ENCODE assay signal across 8 cellular contexts in the genomic region with DNA sequence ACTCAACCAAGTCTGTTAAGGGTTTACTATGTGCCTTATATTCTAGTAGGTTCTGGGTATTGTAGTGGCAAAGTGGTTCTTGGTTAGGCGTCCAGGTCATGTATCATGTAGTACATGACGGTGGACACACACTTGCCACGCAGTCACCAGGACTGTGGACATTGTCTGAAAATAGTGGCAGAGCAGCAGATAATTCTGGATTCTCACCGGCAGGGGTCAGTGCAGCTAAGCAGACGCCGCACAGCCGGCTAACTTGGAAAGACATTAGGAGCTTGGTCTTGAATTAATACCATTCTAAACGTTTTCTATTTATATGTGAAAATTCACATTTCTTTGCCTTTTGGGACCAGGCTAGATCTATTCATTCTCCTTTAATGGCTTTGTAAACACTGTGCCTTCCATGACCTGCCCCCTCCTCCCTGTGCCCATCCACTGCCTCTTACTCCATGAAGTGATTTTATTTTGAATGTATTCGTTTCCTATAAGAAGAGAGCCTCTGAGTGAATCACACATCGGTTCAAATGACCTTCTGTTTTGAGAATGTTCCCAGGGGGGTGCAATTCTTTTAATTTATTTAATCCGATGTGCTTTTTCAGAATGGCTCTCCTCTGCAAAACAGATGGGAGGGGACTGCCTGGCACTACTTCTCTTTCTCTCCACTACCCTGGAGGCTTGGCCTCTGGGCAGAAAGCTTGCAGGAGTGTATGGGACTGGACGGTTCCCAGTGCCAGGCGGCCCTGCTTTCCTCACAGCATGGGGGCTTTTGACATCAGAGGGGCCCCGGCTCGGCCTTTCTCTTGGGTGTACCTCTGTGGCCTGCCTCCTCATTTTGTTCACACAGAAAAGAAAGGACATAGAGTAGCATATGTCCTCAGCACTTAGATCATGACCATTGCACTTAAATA.
DNase-seq lines count a peak whose midpoint lies in the region; ATAC-seq and TF ChIP-seq lines count a peak whose summit lies in the region.

No MANE protein-coding gene starts in this region.

- peak; percentile 63 for ATAC-seq in GM21423 (IDR thresholded peaks at IDR 0.05; ENCODE audit: unreplicated experiment)
- ATAC-seq in SK-N-SH treated with all-trans-retinoic acid at 6 μM for 48 hours: peak; percentile 89
- peak; percentile 72 to 89 for ATAC-seq in upper lobe of left lung (ENCODE audit: low FRiP score in 2 of 2)

- no peaks in the 10 kb centered on the region for H3K4me1 ChIP-seq in upper lobe of left lung

- TF ChIP-seq EP300 in upper lobe of left lung (IDR thresholded peaks at IDR 0.05): no peak

- DNase-seq in ELF-1 (ENCODE audit: low read depth, low spot score): peak; percentile 66
- DNase-seq in Kasumi-1 (lab: John Stamatoyannopoulos, UW): peak; percentile 13 to 44
- no peak for DNase-seq in epithelial cell of proximal tubule (ENCODE audit: low read depth)
- peak; percentile 79 for DNase-seq in myocyte (ENCODE audit: low read depth)
- peak in 1 of 2 donors; percentile 50 for DNase-seq in upper lobe of left lung
- no peak for DNase-seq in NCI-H1694 treated with DMSO at 0.1 percent for 48 hours (lab: John Stamatoyannopoulos, UW)

- H3K27ac ChIP-seq in upper lobe of left lung: no peak overlapping the region

- H3K36me3 ChIP-seq in upper lobe of left lung: no peaks in the 10 kb centered on the region

- WGBS in upper lobe of left lung, 2 donors: 11 to 23% methylated on average over 11 to 15 of the region's 15 CpGs

- TF ChIP-seq POLR2A in upper lobe of left lung (IDR thresholded peaks at IDR 0.05): no peak

- no peak overlapping the region for H3K4me3 ChIP-seq in epithelial cell of proximal tubule (ENCODE audit: low read depth, low read length)
- no peak overlapping the region for H3K4me3 ChIP-seq in upper lobe of left lung

- H3K27me3 ChIP-seq in upper lobe of left lung: no peaks in the 10 kb centered on the region

- no peaks in the 10 kb centered on the region for H3K9me3 ChIP-seq in upper lobe of left lung

- TF ChIP-seq CTCF in epithelial cell of proximal tubule (conservative IDR thresholded peaks at IDR 0.05; ENCODE audit: low read depth, low read length): peak; percentile 81
- TF ChIP-seq CTCF in upper lobe of left lung (IDR thresholded peaks at IDR 0.05): peak in 5 of 6 experiments; percentile 53 to 73 (median 56)

TF ChIP-seq in SK-N-SH treated with all-trans-retinoic acid at 6 μM for 48 hours, 23 proteins besides CTCF, POLR2A, EP300 and RAD21:
- TF ChIP-seq TOX (CRISPR knock-in tag; IDR thresholded peaks at IDR 0.05; ENCODE audit: borderline replicate concordance) (no peak), SNAI2 (CRISPR knock-in tag; IDR thresholded peaks at IDR 0.05) (no peak), ZFP3 (CRISPR knock-in tag; IDR thresholded peaks at IDR 0.05) (no peak), RARB (CRISPR knock-in tag; IDR thresholded peaks at IDR 0.05) (no peak), PPARA (CRISPR knock-in tag; IDR thresholded peaks at IDR 0.05; ENCODE audit: borderline replicate concordance) (no peak), ESRRG (CRISPR knock-in tag; IDR thresholded peaks at IDR 0.05) (no peak), ZFP30 (CRISPR knock-in tag; IDR thresholded peaks at IDR 0.05) (no peak), BACH2 (CRISPR knock-in tag; IDR thresholded peaks at IDR 0.05; ENCODE audit: borderline replicate concordance) (no peak), CREB5 (CRISPR knock-in tag; IDR thresholded peaks at IDR 0.05; ENCODE audit: low read depth) (no peak), ARNTL (CRISPR knock-in tag; IDR thresholded peaks at IDR 0.05; ENCODE audit: borderline replicate concordance, low read depth) (no peak)
- TF ChIP-seq, protein P1, sequence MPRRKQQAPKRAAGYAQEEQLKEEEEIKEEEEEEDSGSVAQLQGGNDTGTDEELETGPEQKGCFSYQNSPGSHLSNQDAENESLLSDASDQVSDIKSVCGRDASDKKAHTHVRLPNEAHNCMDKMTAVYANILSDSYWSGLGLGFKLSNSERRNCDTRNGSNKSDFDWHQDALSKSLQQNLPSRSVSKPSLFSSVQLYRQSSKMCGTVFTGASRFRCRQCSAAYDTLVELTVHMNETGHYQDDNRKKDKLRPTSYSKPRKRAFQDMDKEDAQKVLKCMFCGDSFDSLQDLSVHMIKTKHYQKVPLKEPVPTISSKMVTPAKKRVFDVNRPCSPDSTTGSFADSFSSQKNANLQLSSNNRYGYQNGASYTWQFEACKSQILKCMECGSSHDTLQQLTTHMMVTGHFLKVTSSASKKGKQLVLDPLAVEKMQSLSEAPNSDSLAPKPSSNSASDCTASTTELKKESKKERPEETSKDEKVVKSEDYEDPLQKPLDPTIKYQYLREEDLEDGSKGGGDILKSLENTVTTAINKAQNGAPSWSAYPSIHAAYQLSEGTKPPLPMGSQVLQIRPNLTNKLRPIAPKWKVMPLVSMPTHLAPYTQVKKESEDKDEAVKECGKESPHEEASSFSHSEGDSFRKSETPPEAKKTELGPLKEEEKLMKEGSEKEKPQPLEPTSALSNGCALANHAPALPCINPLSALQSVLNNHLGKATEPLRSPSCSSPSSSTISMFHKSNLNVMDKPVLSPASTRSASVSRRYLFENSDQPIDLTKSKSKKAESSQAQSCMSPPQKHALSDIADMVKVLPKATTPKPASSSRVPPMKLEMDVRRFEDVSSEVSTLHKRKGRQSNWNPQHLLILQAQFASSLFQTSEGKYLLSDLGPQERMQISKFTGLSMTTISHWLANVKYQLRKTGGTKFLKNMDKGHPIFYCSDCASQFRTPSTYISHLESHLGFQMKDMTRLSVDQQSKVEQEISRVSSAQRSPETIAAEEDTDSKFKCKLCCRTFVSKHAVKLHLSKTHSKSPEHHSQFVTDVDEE (CRISPR knock-in tag; IDR thresholded peaks at IDR 0.05): no peak
- TF ChIP-seq, protein P2, sequence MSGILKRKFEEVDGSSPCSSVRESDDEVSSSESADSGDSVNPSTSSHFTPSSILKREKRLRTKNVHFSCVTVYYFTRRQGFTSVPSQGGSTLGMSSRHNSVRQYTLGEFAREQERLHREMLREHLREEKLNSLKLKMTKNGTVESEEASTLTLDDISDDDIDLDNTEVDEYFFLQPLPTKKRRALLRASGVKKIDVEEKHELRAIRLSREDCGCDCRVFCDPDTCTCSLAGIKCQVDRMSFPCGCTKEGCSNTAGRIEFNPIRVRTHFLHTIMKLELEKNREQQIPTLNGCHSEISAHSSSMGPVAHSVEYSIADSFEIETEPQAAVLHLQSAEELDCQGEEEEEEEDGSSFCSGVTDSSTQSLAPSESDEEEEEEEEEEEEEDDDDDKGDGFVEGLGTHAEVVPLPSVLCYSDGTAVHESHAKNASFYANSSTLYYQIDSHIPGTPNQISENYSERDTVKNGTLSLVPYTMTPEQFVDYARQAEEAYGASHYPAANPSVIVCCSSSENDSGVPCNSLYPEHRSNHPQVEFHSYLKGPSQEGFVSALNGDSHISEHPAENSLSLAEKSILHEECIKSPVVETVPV (CRISPR knock-in tag; IDR thresholded peaks at IDR 0.05): no peak

Comparison
In these comparisons a context has a peak if more than half of its experiments do, and no peak if none do; other contexts are left out.
1. DNase-seq: peak in ELF-1 (single experiment), Kasumi-1 (2 of 2) and myocyte (single experiment); none in epithelial cell of proximal tubule (single experiment) and NCI-H1694 treated with DMSO at 0.1 percent for 48 hours (single experiment).
2. Peak in every context shown above with its lines, with median percentiles within 50 percentile points of each other: ATAC-seq.